ENCODE assay signal across 16 cellular contexts in the genomic region with DNA sequence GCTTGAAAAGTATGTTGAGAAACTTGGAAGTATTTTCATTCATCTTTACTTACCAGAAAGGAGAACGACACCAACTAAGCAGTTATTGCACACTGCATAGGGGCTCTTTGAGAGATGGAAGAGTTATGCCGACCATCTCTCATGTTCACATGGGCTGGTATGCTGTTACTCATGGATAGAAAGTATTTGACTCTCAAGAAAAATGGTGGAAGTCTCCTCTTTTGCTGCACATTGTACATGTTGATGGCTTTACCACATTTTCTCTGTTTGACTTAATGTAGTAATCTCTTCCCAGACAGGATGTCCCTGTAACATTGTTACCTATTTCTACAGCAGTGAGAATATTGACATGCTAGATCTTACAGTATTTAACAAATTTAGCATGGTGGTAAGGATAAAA. TPM values are rescaled to one million over a fixed set of nuclear protein-coding genes. Genes with fewer than 3 reads are reported as not detected.
A peak's percentile ranks its signal among the peaks of the same experiment; 100 is the strongest.
DNase-seq lines count a peak whose midpoint lies in the region; ATAC-seq and TF ChIP-seq lines count a peak whose summit lies in the region.
"Had no signal": no experiment of that assay in that cellular context is flagged by ENCODE, and none has a peak within 500 bp of the region (broad histone marks: within the 10 kb centered on the region; RNA-seq: fewer than 3 reads in every experiment).

No MANE protein-coding gene starts in this region.

- H3K27ac Mint-ChIP-seq in activated naive CD4-positive, alpha-beta T cell treated with anti-CD3 and anti-CD28 coated beads for 36 hours: peak overlapping the region; percentile 17
- peak overlapping the region; percentile 51 for H3K27ac Mint-ChIP-seq in central memory CD8-positive, alpha-beta T cell (ENCODE audit: low read depth)
- H3K27ac Mint-ChIP-seq in stimulated activated naive CD8-positive, alpha-beta T cell treated with anti-CD3 and anti-CD28 coated beads, Interleukin-15, amount 100 ng/mL, for 72 hours: no peak overlapping the region

- peaks cover 94% of the 10 kb centered on the region for H3K79me2 ChIP-seq in PC-3 (ENCODE audit: low read length)

- POLR2A ChIA-PET in PC-3 (lab: Charles Lee; ENCODE audit: unreplicated experiment): no interaction called here

- CTCF ChIA-PET in activated naive CD4-positive, alpha-beta T cell treated with anti-CD3 and anti-CD28 coated beads for 36 hours (lab: Charles Lee): interaction anchor here (1.0 to 3.4 kb wide), 2 partner anchors 58 to 63 kb away, joined by 3 to 12 read pairs; no protein-coding TSS in a partner anchor
- CTCF ChIA-PET in PC-3 (lab: Charles Lee): no interaction called here

- H3K36me3 Mint-ChIP-seq in activated naive CD4-positive, alpha-beta T cell treated with anti-CD3 and anti-CD28 coated beads for 36 hours (ENCODE audit: low read depth): peaks cover 18% of the 10 kb centered on the region
- peaks cover 13% of the 10 kb centered on the region for H3K36me3 Mint-ChIP-seq in central memory CD8-positive, alpha-beta T cell (ENCODE audit: insufficient read depth)

- TF ChIP-seq CTCF in PC-3 (conservative IDR thresholded peaks at IDR 0.05; ENCODE audit: low read depth, low read length) (no peak), vagina (IDR thresholded peaks at IDR 0.05) (no peak), adrenal gland (IDR thresholded peaks at IDR 0.05) (no peak)

- WGBS in adrenal gland, 4 donors: 82 to 95% (median 87%) methylated on average over 2 of the region's 2 CpGs

- H3F3A ChIP-seq in PC-3 (ENCODE audit: low read length, unreplicated experiment): peaks cover 13% of the 10 kb centered on the region

- no peaks in the 10 kb centered on the region for H3K9me2 ChIP-seq in PC-3 (replicated peaks; ENCODE audit: low read length)

- H2AFZ ChIP-seq in PC-3 (ENCODE audit: low read length): no peak overlapping the region

- no TSS peak for BruUV-seq in PC-3 (replicated peaks; lab: Mats Ljungman, UMichigan)

- intact Hi-C loops in activated naive CD4-positive, alpha-beta T cell treated with anti-CD3 and anti-CD28 coated beads for 36 hours (cut with micrococcal nuclease): loop anchor here (1.0 kb wide), 1 partner anchor 58 kb away; no protein-coding TSS in a partner anchor
- intact Hi-C loops in PC-3 (cut with micrococcal nuclease): loop anchor here (2.0 kb wide), 1 partner anchor 21 kb away; no protein-coding TSS in a partner anchor
- intact Hi-C loops in vagina (cut with DNase I): no loop called here
- intact Hi-C loops in adrenal gland (cut with DNase I): no loop called here

- H3K4me3 Mint-ChIP-seq in activated naive CD4-positive, alpha-beta T cell treated with anti-CD3 and anti-CD28 coated beads for 36 hours: no peak overlapping the region
- H3K4me3 Mint-ChIP-seq in central memory CD8-positive, alpha-beta T cell: no peak overlapping the region
- H3K4me3 Mint-ChIP-seq in stimulated activated naive CD8-positive, alpha-beta T cell treated with anti-CD3 and anti-CD28 coated beads, Interleukin-15, amount 100 ng/mL, for 72 hours: peak overlapping the region in 1 of 2 donors; percentile 40

- DNase-seq in activated naive CD4-positive, alpha-beta T cell treated with anti-CD3 and anti-CD28 coated beads for 36 hours: no peak
- DNase-seq in activated naive CD4-positive, alpha-beta T cell (lab: John Stamatoyannopoulos, UW): no peak
- DNase-seq in PC-3: no peak
- DNase-seq in central memory CD8-positive, alpha-beta T cell (ENCODE audit: low spot score in 2 of 2): no peak
- DNase-seq in stimulated activated naive CD8-positive, alpha-beta T cell treated with anti-CD3 and anti-CD28 coated beads, Interleukin-15, amount 100 ng/mL, for 72 hours: no peak
- DNase-seq in GF-D8 (lab: John Stamatoyannopoulos, UW): no peak
- DNase-seq in vagina (ENCODE audit: extremely low spot score in 2 of 2): no peak
- DNase-seq in adrenal gland: no peak
- DNase-seq: activated CD4-positive, alpha-beta T cell treated with anti-CD3 and anti-CD28 coated beads for 1 hour; activated gamma-delta T cell; Caco-2; head of caudate nucleus; islet precursor cell; NCI-H1105; small intestine; stimulated activated naive CD4-positive, alpha-beta T cell had no signal

- H3K27ac ChIP-seq in PC-3 (ENCODE audit: low read length): peak overlapping the region; percentile 95
- H3K27ac ChIP-seq in vagina: no peak overlapping the region
- no peak overlapping the region for H3K27ac ChIP-seq in adrenal gland

- no peak overlapping the region for H3K4me3 ChIP-seq in PC-3 (ENCODE audit: low read length)
- no peak overlapping the region for H3K4me3 ChIP-seq in vagina
- H3K4me3 ChIP-seq in adrenal gland: no peak overlapping the region

- H3K36me3 ChIP-seq in PC-3 (ENCODE audit: low read depth, low read length): no peaks in the 10 kb centered on the region; the same call in 1 of the 2 replicates
- H3K36me3 ChIP-seq in vagina: no peaks in the 10 kb centered on the region
- no peaks in the 10 kb centered on the region for H3K36me3 ChIP-seq in adrenal gland (replicated peaks in 1 of 2)

- H3K9me3 Mint-ChIP-seq in activated naive CD4-positive, alpha-beta T cell treated with anti-CD3 and anti-CD28 coated beads for 36 hours: no peaks in the 10 kb centered on the region
- no peaks in the 10 kb centered on the region for H3K9me3 Mint-ChIP-seq in central memory CD8-positive, alpha-beta T cell
- no peaks in the 10 kb centered on the region for H3K9me3 Mint-ChIP-seq in stimulated activated naive CD8-positive, alpha-beta T cell treated with anti-CD3 and anti-CD28 coated beads, Interleukin-15, amount 100 ng/mL, for 72 hours

- no peak for TF ChIP-seq POLR2A in vagina (IDR thresholded peaks at IDR 0.05)
- no peak for TF ChIP-seq POLR2A in adrenal gland (IDR thresholded peaks at IDR 0.05)

- H3K9ac ChIP-seq in PC-3 (ENCODE audit: low read length): no peak overlapping the region

- no peak overlapping the region for H3K4me2 ChIP-seq in PC-3 (ENCODE audit: low read length)

- H3K27me3 ChIP-seq in PC-3 (ENCODE audit: low read length) (no peaks in the 10 kb centered on the region), vagina (no peaks in the 10 kb centered on the region), adrenal gland (no peaks in the 10 kb centered on the region)

- ATAC-seq in PC-3: no peak
- ATAC-seq in central memory CD8-positive, alpha-beta T cell (replicated peaks; ENCODE audit: extremely low read depth, poor library complexity, severe bottlenecking): no peak
- peak; percentile 88 for ATAC-seq in stimulated activated naive CD8-positive, alpha-beta T cell treated with anti-CD3 and anti-CD28 coated beads, Interleukin-15, amount 100 ng/mL, for 72 hours

- H3K9me3 ChIP-seq in PC-3 (ENCODE audit: low read length): no peaks in the 10 kb centered on the region
- H3K9me3 ChIP-seq in vagina: no peaks in the 10 kb centered on the region
- H3K9me3 ChIP-seq in adrenal gland (replicated peaks in 1 of 3): no peaks in the 10 kb centered on the region
- H3K9me3 ChIP-seq: Caco-2 had no signal

- H3K4me1 ChIP-seq in PC-3 (ENCODE audit: insufficient read depth, low read length) (peaks cover 56% of the 10 kb centered on the region), vagina (peaks cover 64% of the 10 kb centered on the region), adrenal gland (replicated peaks in 1 of 2) (peaks cover 4 to 40% of the 10 kb centered on the region in 2 donors)

- H4K20me1 ChIP-seq in PC-3 (ENCODE audit: low read length): peaks cover 7% of the 10 kb centered on the region; the same call in 1 of the 2 replicates

- H3K4me1 Mint-ChIP-seq in activated naive CD4-positive, alpha-beta T cell treated with anti-CD3 and anti-CD28 coated beads for 36 hours (ENCODE audit: low read depth): peaks cover 81% of the 10 kb centered on the region
- H3K4me1 Mint-ChIP-seq in central memory CD8-positive, alpha-beta T cell: peaks cover 82% of the 10 kb centered on the region
- H3K4me1 Mint-ChIP-seq in stimulated activated naive CD8-positive, alpha-beta T cell treated with anti-CD3 and anti-CD28 coated beads, Interleukin-15, amount 100 ng/mL, for 72 hours: peaks cover 90% of the 10 kb centered on the region

- H3K27me3 Mint-ChIP-seq in activated naive CD4-positive, alpha-beta T cell treated with anti-CD3 and anti-CD28 coated beads for 36 hours (ENCODE audit: low read depth): no peaks in the 10 kb centered on the region
- H3K27me3 Mint-ChIP-seq in central memory CD8-positive, alpha-beta T cell: no peaks in the 10 kb centered on the region
- H3K27me3 Mint-ChIP-seq in stimulated activated naive CD8-positive, alpha-beta T cell treated with anti-CD3 and anti-CD28 coated beads, Interleukin-15, amount 100 ng/mL, for 72 hours: no peaks in the 10 kb centered on the region

RNA-seq across cellular contexts. Expression of gene CAB39, which starts 23.2 kb away (rescaled TPM):
- 10 to 100 TPM; 86.6 to 97.5 TPM for total RNA-seq in activated naive CD4-positive, alpha-beta T cell treated with anti-CD3 and anti-CD28 coated beads for 36 hours
- 52.5 and 59.6 TPM in 2 replicates for total RNA-seq in PC-3 (2014; rRNA removed)
- total RNA-seq in vagina: 59.4 TPM
- 10 to 100 TPM; 47.1 to 96.1 (median 58.6) TPM for total RNA-seq in adrenal gland
- polyA plus RNA-seq in adrenal gland: 10 to 100 TPM; 10.5 to 65.8 (median 19.5) TPM

Comparison
In these comparisons a context has a peak if more than half of its experiments do, and no peak if none do; other contexts are left out.
1. H3K27ac Mint-ChIP-seq: peak in activated naive CD4-positive, alpha-beta T cell treated with anti-CD3 and anti-CD28 coated beads for 36 hours (single experiment) and central memory CD8-positive, alpha-beta T cell (single experiment); none in stimulated activated naive CD8-positive, alpha-beta T cell treated with anti-CD3 and anti-CD28 coated beads, Interleukin-15, amount 100 ng/mL, for 72 hours (0 of 2).
2. intact Hi-C loops: an anchor here in activated naive CD4-positive, alpha-beta T cell treated with anti-CD3 and anti-CD28 coated beads for 36 hours (1.0 kb wide) and PC-3 (2.0 kb wide); none called in vagina and adrenal gland.